Comparison of ENCODE assay signal across 1 cellular context in the genomic region with DNA sequence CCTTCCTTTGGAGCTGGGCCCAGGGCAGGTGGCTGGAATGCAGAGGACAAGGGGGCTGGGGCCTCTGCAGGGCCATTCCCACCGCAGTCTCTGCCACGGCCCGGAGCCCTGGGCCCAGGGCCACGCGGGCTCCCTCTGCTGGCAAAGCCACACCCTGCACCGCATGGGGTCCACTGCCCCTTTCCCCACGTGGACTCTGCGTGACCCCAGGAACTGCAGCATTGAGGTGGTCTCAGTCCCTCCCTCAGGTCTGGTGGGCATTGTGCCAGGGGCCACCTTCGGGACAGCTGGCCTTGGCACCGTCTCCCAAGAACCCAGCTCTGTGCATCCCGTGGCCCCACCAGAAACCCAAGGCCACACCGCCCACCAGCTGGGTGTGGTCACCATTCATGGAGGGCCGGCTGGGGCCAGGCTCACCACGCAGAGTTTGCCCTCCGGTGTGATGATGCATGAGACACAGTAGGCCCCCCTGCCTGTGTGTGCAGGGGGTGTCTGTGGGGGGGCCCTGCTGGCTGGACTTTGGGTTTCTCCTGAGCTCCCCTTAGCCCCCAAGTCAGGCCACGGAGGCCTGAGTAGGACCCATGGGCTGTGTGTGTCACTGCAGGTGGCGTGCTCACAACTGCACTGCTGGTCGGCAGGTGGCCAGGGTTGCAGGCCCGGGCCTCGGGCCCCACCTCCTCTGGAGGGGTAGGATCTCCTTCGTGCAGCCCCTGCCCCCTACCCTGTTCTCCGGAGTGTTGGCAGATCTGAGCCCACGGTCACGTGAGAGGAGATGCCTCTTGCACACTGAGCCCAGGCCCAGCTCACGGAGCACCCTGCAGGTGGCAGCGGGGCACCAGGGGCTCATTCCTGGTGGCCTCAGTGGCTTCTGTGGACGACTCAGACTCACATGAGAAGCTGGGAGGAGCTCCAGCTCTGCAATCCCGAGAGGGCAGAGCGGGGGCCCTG.
TF ChIP-seq lines count a peak whose summit lies in the region.

No MANE protein-coding gene starts in this region.

TF ChIP-seq in HepG2, 621 proteins besides CTCF, POLR2A, EP300 and RAD21 (continued from another document and continues in another):
- TF ChIP-seq ZHX2 (IDR thresholded peaks at IDR 0.05; ENCODE audit: low read depth) (no peak), ZHX2 (CRISPR knock-in tag; IDR thresholded peaks at IDR 0.05; ENCODE audit: borderline replicate concordance) (no peak), SP1 (IDR thresholded peaks at IDR 0.05) (no peak), SP1 (CRISPR knock-in tag; IDR thresholded peaks at IDR 0.05) (peak; percentile 21; the same call in 1 of the 2 replicates), THAP7 (CRISPR knock-in tag; IDR thresholded peaks at IDR 0.05) (no peak), HDAC2 (CRISPR knock-in tag; IDR thresholded peaks at IDR 0.05) (peak; percentile 53; the same call in 1 of the 2 replicates), TFE3 (CRISPR knock-in tag; IDR thresholded peaks at IDR 0.05) (no peak), ZNF720 (CRISPR knock-in tag; IDR thresholded peaks at IDR 0.05) (no peak), MIXL1 (CRISPR knock-in tag; IDR thresholded peaks at IDR 0.05) (no peak), PRPF4 (IDR thresholded peaks at IDR 0.05; ENCODE audit: low read depth, low read length, poor library complexity, severe bottlenecking) (no peak), ZNF446 (CRISPR knock-in tag; IDR thresholded peaks at IDR 0.05) (no peak), ZNF773 (CRISPR knock-in tag; IDR thresholded peaks at IDR 0.05; ENCODE audit: borderline replicate concordance) (no peak), ZNF10 (CRISPR knock-in tag; IDR thresholded peaks at IDR 0.05; ENCODE audit: borderline replicate concordance, low read depth) (no peak), ZNF792 (CRISPR knock-in tag; IDR thresholded peaks at IDR 0.05) (no peak), ZBTB49 (CRISPR knock-in tag; IDR thresholded peaks at IDR 0.05; ENCODE audit: borderline replicate concordance) (no peak), SIN3B (IDR thresholded peaks at IDR 0.05; ENCODE audit: low read length) (no peak), ZNF121 (CRISPR knock-in tag; IDR thresholded peaks at IDR 0.05) (no peak), MLX (CRISPR knock-in tag; IDR thresholded peaks at IDR 0.05) (peak; percentile 97), CBX2 (IDR thresholded peaks at IDR 0.05; ENCODE audit: low read depth, low read length) (no peak), CBX2 (CRISPR knock-in tag; IDR thresholded peaks at IDR 0.05; ENCODE audit: low read depth) (no peak), HOMEZ (CRISPR knock-in tag; IDR thresholded peaks at IDR 0.05; ENCODE audit: low read depth) (no peak), SMARCE1 (IDR thresholded peaks at IDR 0.05; ENCODE audit: borderline replicate concordance) (no peak), JARID2 (CRISPR knock-in tag; IDR thresholded peaks at IDR 0.05; ENCODE audit: insufficient replicate concordance) (no peak), ZNF616 (CRISPR knock-in tag; IDR thresholded peaks at IDR 0.05; ENCODE audit: low read depth) (no peak), MXD1 (CRISPR knock-in tag; IDR thresholded peaks at IDR 0.05) (peak; percentile 86; the same call in 1 of the 2 replicates), PHF21A (CRISPR knock-in tag; IDR thresholded peaks at IDR 0.05) (0 out of 2 replicates have a peak, but pooled peaks have one; percentile 45), DMTF1 (CRISPR knock-in tag; IDR thresholded peaks at IDR 0.05) (no peak), NFE2 (CRISPR knock-in tag; IDR thresholded peaks at IDR 0.05) (no peak), NONO (IDR thresholded peaks at IDR 0.05) (no peak), NONO (CRISPR knock-in tag; conservative IDR thresholded peaks at IDR 0.05) (no peak; the same call in 1 of the 2 replicates), ZNF800 (CRISPR knock-in tag; IDR thresholded peaks at IDR 0.05) (no peak)
- TF ChIP-seq, protein P1, sequence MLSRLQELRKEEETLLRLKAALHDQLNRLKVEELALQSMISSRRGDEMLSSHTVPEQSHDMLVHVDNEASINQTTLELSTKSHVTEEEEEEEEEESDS (CRISPR knock-in tag; IDR thresholded peaks at IDR 0.05; ENCODE audit: borderline replicate concordance): no peak
